In the genomic region with DNA sequence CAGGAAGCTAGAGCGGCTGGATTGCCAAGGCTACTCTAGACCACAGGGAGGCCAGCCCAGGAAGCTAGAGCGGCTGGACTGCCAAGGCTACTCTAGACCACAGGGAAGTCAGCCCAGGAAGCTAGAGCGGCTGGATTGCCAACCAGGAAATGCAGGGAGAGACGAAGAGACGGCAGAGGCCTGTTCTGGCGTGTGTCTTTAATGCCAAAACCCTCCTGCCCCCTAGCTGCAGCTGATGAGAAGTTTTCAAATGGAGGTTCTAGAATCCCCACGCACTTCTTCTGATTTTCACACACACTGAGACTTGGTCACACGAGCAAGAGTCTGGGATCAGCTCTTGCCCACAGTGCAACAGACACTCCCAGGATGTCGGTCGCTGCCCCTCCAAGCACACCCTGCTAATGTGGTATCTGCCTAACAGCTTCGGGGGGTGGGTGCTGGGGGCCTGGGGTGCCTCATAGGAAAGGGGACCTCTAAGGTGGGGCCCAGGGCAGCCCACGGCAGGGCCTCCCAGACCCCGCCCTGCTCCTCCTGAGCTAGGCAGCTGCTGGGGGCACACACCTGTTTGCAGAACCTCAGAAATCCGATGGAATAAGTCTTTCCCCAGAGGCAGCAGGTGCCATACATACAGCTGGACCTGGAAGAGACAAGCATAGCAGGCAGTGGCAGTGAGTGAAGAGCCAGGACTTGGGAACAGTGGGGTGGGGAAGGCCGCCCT, we compare ENCODE assay signal across 8 cellular contexts. TPM values are rescaled to one million over a fixed set of nuclear protein-coding genes. Genes with fewer than 3 reads are reported as not detected.
DNase-seq lines count a peak whose midpoint lies in the region; ATAC-seq and TF ChIP-seq lines count a peak whose summit lies in the region.

No MANE protein-coding gene starts in this region.

- no peaks in the 10 kb centered on the region for H3K9me3 Mint-ChIP-seq in HFFc6
- H3K9me3 Mint-ChIP-seq in WTC11, result no peaks in the 10 kb centered on the region
- no peaks in the 10 kb centered on the region for H3K9me3 Mint-ChIP-seq in naive thymus-derived CD8-positive, alpha-beta T cell

- peaks cover 49% of the 10 kb centered on the region for H3K36me3 Mint-ChIP-seq in HFFc6 (ENCODE audit: low read depth)
- H3K36me3 Mint-ChIP-seq in WTC11, result peaks cover 46% of the 10 kb centered on the region
- peaks cover 0 to 49% (median 7%) of the 10 kb centered on the region in 3 donors for H3K36me3 Mint-ChIP-seq in naive thymus-derived CD8-positive, alpha-beta T cell

- H3K4me3 ChIP-seq in BLaER1, result no peak overlapping the region

- no peaks in the 10 kb centered on the region for H3K9me3 ChIP-seq in BLaER1

- CTCF ChIA-PET in WTC11 (lab: Charles Lee), result interaction anchor here (1.0 to 2.5 kb wide), 11 partner anchors 8 to 178 kb away, joined by 3 to 16 read pairs (median 5); no protein-coding TSS in a partner anchor

- no peaks in the 10 kb centered on the region for H4K20me1 ChIP-seq in BLaER1

- peaks cover 79% of the 10 kb centered on the region for H3K36me3 ChIP-seq in BLaER1

- H3K27ac Mint-ChIP-seq in HFFc6, result peak overlapping the region; percentile 62; the same call in 1 of the 2 replicates
- H3K27ac Mint-ChIP-seq in WTC11, result 0 out of 2 replicates have a peak overlapping the region, but pooled peaks have one; percentile 36
- H3K27ac Mint-ChIP-seq in naive thymus-derived CD8-positive, alpha-beta T cell, result peak overlapping the region in 3 of 10 donors; percentile 6 to 63 (median 14)

- H3K4me1 Mint-ChIP-seq in HFFc6 (ENCODE audit: low read depth) (peaks cover 41% of the 10 kb centered on the region), WTC11 (no peaks in the 10 kb centered on the region)
- H3K4me1 Mint-ChIP-seq in naive thymus-derived CD8-positive, alpha-beta T cell, result peaks cover 4 to 17% (median 6%) of the 10 kb centered on the region in 4 donors

- H3K9ac ChIP-seq in BLaER1, result peak overlapping the region; percentile 63

- H3K27me3 ChIP-seq in BLaER1, result no peaks in the 10 kb centered on the region

- no peak overlapping the region for H3K4me3 Mint-ChIP-seq in HFFc6
- no peak overlapping the region for H3K4me3 Mint-ChIP-seq in WTC11
- no peak overlapping the region for H3K4me3 Mint-ChIP-seq in naive thymus-derived CD8-positive, alpha-beta T cell

- ATAC-seq in WTC11 (peak; percentile 59), HG02571 (IDR thresholded peaks at IDR 0.05; ENCODE audit: unreplicated experiment) (no peak), GM19397 (IDR thresholded peaks at IDR 0.05; ENCODE audit: unreplicated experiment) (no peak)
- ATAC-seq in naive thymus-derived CD8-positive, alpha-beta T cell, result peak; percentile 65 to 74

- H3K27me3 Mint-ChIP-seq in HFFc6 (ENCODE audit: insufficient read depth) (no peaks in the 10 kb centered on the region; the same call in 1 of the 2 replicates), WTC11 (ENCODE audit: low read depth) (no peaks in the 10 kb centered on the region)
- H3K27me3 Mint-ChIP-seq in naive thymus-derived CD8-positive, alpha-beta T cell, result no peaks in the 10 kb centered on the region

- DNase-seq in HFFc6 (no peak), WTC11 (ENCODE audit: low spot score) (peak; percentile 41), epithelial cell of prostate (ENCODE audit: low read depth, low spot score) (peak; percentile 59), NK-92 (lab: John Stamatoyannopoulos, UW; ENCODE audit: unreplicated experiment) (no peak)
- peak in 7 of 10 donors; percentile 12 to 51 (median 38) for DNase-seq in naive thymus-derived CD8-positive, alpha-beta T cell

- POLR2A ChIA-PET in WTC11 (lab: Charles Lee), result interaction anchor here (0.8 kb wide), 1 partner anchor 107 kb away, joined by 3 read pairs; no protein-coding TSS in a partner anchor
- POLR2A ChIA-PET in naive thymus-derived CD8-positive, alpha-beta T cell (lab: Charles Lee), result no interaction called here

- TF ChIP-seq CTCF in HFFc6 (IDR thresholded peaks at IDR 0.05) (peak; percentile 58), WTC11 (IDR thresholded peaks at IDR 0.05) (no peak)

- peak overlapping the region; percentile 72 for H3K27ac ChIP-seq in BLaER1
- peak overlapping the region; percentile 62 for H3K27ac ChIP-seq in epithelial cell of prostate

- peak overlapping the region; percentile 85 for H3K4me2 ChIP-seq in BLaER1

- peaks cover 55% of the 10 kb centered on the region for H3K4me1 ChIP-seq in BLaER1

TF ChIP-seq in WTC11, 78 proteins besides CTCF, POLR2A, EP300 and RAD21 (continues in another document):
- TF ChIP-seq TEAD4 (CRISPR knock-in tag; IDR thresholded peaks at IDR 0.05) (no peak), ZBTB43 (CRISPR knock-in tag; IDR thresholded peaks at IDR 0.05) (no peak), ZNF396 (CRISPR knock-in tag; IDR thresholded peaks at IDR 0.05; ENCODE audit: borderline replicate concordance) (no peak), AR (CRISPR knock-in tag; IDR thresholded peaks at IDR 0.05) (no peak), STAT6 (CRISPR knock-in tag; conservative IDR thresholded peaks at IDR 0.05; ENCODE audit: low read depth) (no peak), ZNF263 (CRISPR knock-in tag; IDR thresholded peaks at IDR 0.05; ENCODE audit: low read depth) (no peak)

RNA-seq across cellular contexts. Expression of gene MAFF, which starts 28.5 kb away (rescaled TPM):
- 10 to 100 TPM; 17.2 to 24.1 (median 22.8) TPM for total RNA-seq in HFFc6 (2021; fragmentation: NEBNext Ultra II Directional; extraction: Animal tissue kit (Norgen Biotek cat#: 25700))
- 4.6 to 6.1 TPM (median 5.7 TPM) in 3 replicates for total RNA-seq in WTC11 (2021)
- total RNA-seq in naive thymus-derived CD8-positive, alpha-beta T cell, result 1 to 10 TPM; 5.5 to 6.2 TPM
- 1 to 10 TPM; 2.6 to 3.3 (median 3.0) TPM for polyA plus RNA-seq in naive thymus-derived CD8-positive, alpha-beta T cell

RNA-seq across cellular contexts. Expression of gene TMEM184B, which starts 42.5 kb away (rescaled TPM):
- 100 to 1,000 TPM; 104 to 125 (median 111) TPM for total RNA-seq in HFFc6 (2021; fragmentation: NEBNext Ultra II Directional; extraction: Animal tissue kit (Norgen Biotek cat#: 25700))
- 85.9 to 89.7 TPM (median 88.1 TPM) in 3 replicates for total RNA-seq in WTC11 (2021)
- 10 to 100 TPM; 25.5 to 26.8 TPM for total RNA-seq in naive thymus-derived CD8-positive, alpha-beta T cell
- polyA plus RNA-seq in naive thymus-derived CD8-positive, alpha-beta T cell, result 10 to 100 TPM in 1 of 3 donors, 1 to 10 TPM in 2; 5.1 to 13.0 (median 5.4) TPM

RNA-seq across cellular contexts. Expression of gene PLA2G6, which starts 48.6 kb away (rescaled TPM):
- 1 to 10 TPM; 4.1 to 6.6 (median 5.3) TPM for total RNA-seq in HFFc6 (2021; fragmentation: NEBNext Ultra II Directional; extraction: Animal tissue kit (Norgen Biotek cat#: 25700))
- total RNA-seq in WTC11 (2021), result 29.9 to 44.1 TPM (median 37.6 TPM) in 3 replicates
- total RNA-seq in naive thymus-derived CD8-positive, alpha-beta T cell, result 100 to 1,000 TPM; 173 to 186 TPM
- 1 to 10 TPM; 2.6 to 7.2 (median 2.6) TPM for polyA plus RNA-seq in naive thymus-derived CD8-positive, alpha-beta T cell

Comparison
In these comparisons a context has a peak if more than half of its experiments do, and no peak if none do; other contexts are left out.
1. DNase-seq: peak in WTC11 (single experiment), epithelial cell of prostate (single experiment) and naive thymus-derived CD8-positive, alpha-beta T cell (7 of 10); none in HFFc6 (single experiment) and NK-92 (single experiment).
2. ATAC-seq: peak in WTC11 (single experiment) and naive thymus-derived CD8-positive, alpha-beta T cell (2 of 2); none in HG02571 (single experiment) and GM19397 (single experiment).